In the genomic region with DNA sequence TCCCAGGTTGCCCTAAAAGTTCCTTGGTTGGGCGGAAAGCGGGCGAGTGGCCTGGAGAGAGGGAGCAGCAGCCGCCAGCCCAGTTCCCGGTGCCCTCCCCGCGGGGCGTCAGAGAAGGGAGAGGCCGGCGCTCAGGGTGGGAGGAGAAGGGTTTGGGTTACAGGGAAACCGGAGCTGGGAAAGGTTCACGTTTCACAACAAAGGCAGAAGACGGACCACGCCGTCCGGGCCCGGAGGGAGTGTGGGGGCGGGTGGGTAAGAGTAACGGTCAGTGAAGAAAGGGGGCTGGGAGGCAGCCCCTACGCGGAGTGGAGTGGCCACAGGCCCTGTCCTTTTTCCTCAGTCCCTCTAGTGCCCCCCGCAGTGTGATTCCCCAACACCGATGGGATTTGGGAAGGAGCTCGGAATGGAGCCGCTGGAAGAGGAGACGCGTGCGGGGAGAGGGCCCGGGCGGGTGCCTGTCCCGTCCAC, we compare ENCODE assay signal across 1 cellular context.
A peak's percentile ranks its signal among the peaks of the same experiment; 100 is the strongest.
TF ChIP-seq lines count a peak whose summit lies in the region.

No MANE protein-coding gene starts in this region.

TF ChIP-seq in HepG2, 621 proteins besides CTCF, POLR2A, EP300 and RAD21 (continued from another document and continues in another):
- TF ChIP-seq, protein P1, sequence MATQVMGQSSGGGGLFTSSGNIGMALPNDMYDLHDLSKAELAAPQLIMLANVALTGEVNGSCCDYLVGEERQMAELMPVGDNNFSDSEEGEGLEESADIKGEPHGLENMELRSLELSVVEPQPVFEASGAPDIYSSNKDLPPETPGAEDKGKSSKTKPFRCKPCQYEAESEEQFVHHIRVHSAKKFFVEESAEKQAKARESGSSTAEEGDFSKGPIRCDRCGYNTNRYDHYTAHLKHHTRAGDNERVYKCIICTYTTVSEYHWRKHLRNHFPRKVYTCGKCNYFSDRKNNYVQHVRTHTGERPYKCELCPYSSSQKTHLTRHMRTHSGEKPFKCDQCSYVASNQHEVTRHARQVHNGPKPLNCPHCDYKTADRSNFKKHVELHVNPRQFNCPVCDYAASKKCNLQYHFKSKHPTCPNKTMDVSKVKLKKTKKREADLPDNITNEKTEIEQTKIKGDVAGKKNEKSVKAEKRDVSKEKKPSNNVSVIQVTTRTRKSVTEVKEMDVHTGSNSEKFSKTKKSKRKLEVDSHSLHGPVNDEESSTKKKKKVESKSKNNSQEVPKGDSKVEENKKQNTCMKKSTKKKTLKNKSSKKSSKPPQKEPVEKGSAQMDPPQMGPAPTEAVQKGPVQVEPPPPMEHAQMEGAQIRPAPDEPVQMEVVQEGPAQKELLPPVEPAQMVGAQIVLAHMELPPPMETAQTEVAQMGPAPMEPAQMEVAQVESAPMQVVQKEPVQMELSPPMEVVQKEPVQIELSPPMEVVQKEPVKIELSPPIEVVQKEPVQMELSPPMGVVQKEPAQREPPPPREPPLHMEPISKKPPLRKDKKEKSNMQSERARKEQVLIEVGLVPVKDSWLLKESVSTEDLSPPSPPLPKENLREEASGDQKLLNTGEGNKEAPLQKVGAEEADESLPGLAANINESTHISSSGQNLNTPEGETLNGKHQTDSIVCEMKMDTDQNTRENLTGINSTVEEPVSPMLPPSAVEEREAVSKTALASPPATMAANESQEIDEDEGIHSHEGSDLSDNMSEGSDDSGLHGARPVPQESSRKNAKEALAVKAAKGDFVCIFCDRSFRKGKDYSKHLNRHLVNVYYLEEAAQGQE (IDR thresholded peaks at IDR 0.05; ENCODE audit: borderline replicate concordance in 1 of 2, low read depth in 1 of 2, low read length in 2 of 2), result no peak
- no peak for TF ChIP-seq BRD4 (CRISPR knock-in tag; IDR thresholded peaks at IDR 0.05)
- no peak for TF ChIP-seq NBN (conservative IDR thresholded peaks at IDR 0.05)
- TF ChIP-seq ZNF772 (CRISPR knock-in tag; IDR thresholded peaks at IDR 0.05), result 0 out of 2 replicates have a peak, but pooled peaks have one; percentile 42
- no peak for TF ChIP-seq JUND (CRISPR knock-in tag; IDR thresholded peaks at IDR 0.05)
- no peak for TF ChIP-seq ZNF460 (CRISPR knock-in tag; IDR thresholded peaks at IDR 0.05; ENCODE audit: borderline replicate concordance)
- no peak for TF ChIP-seq CHD4 (IDR thresholded peaks at IDR 0.05; ENCODE audit: borderline replicate concordance, low read length)
- TF ChIP-seq RBM39 (IDR thresholded peaks at IDR 0.05; ENCODE audit: low read depth, low read length, poor library complexity, severe bottlenecking), result peak; percentile 82
- TF ChIP-seq, protein P2, sequence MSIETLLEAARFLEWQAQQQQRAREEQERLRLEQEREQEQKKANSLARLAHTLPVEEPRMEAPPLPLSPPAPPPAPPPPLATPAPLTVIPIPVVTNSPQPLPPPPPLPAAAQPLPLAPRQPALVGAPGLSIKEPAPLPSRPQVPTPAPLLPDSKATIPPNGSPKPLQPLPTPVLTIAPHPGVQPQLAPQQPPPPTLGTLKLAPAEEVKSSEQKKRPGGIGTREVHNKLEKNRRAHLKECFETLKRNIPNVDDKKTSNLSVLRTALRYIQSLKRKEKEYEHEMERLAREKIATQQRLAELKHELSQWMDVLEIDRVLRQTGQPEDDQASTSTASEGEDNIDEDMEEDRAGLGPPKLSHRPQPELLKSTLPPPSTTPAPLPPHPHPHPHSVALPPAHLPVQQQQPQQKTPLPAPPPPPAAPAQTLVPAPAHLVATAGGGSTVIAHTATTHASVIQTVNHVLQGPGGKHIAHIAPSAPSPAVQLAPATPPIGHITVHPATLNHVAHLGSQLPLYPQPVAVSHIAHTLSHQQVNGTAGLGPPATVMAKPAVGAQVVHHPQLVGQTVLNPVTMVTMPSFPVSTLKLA (IDR thresholded peaks at IDR 0.05), result peak; percentile 51
- TF ChIP-seq, protein P3, sequence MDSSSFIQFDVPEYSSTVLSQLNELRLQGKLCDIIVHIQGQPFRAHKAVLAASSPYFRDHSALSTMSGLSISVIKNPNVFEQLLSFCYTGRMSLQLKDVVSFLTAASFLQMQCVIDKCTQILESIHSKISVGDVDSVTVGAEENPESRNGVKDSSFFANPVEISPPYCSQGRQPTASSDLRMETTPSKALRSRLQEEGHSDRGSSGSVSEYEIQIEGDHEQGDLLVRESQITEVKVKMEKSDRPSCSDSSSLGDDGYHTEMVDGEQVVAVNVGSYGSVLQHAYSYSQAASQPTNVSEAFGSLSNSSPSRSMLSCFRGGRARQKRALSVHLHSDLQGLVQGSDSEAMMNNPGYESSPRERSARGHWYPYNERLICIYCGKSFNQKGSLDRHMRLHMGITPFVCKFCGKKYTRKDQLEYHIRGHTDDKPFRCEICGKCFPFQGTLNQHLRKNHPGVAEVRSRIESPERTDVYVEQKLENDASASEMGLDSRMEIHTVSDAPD (CRISPR knock-in tag; IDR thresholded peaks at IDR 0.05), result no peak
- TF ChIP-seq NFIC (IDR thresholded peaks at IDR 0.05; ENCODE audit: low read length), result no peak
- no peak for TF ChIP-seq ZFP90 (CRISPR knock-in tag; IDR thresholded peaks at IDR 0.05; ENCODE audit: borderline replicate concordance)
- TF ChIP-seq, protein P4, sequence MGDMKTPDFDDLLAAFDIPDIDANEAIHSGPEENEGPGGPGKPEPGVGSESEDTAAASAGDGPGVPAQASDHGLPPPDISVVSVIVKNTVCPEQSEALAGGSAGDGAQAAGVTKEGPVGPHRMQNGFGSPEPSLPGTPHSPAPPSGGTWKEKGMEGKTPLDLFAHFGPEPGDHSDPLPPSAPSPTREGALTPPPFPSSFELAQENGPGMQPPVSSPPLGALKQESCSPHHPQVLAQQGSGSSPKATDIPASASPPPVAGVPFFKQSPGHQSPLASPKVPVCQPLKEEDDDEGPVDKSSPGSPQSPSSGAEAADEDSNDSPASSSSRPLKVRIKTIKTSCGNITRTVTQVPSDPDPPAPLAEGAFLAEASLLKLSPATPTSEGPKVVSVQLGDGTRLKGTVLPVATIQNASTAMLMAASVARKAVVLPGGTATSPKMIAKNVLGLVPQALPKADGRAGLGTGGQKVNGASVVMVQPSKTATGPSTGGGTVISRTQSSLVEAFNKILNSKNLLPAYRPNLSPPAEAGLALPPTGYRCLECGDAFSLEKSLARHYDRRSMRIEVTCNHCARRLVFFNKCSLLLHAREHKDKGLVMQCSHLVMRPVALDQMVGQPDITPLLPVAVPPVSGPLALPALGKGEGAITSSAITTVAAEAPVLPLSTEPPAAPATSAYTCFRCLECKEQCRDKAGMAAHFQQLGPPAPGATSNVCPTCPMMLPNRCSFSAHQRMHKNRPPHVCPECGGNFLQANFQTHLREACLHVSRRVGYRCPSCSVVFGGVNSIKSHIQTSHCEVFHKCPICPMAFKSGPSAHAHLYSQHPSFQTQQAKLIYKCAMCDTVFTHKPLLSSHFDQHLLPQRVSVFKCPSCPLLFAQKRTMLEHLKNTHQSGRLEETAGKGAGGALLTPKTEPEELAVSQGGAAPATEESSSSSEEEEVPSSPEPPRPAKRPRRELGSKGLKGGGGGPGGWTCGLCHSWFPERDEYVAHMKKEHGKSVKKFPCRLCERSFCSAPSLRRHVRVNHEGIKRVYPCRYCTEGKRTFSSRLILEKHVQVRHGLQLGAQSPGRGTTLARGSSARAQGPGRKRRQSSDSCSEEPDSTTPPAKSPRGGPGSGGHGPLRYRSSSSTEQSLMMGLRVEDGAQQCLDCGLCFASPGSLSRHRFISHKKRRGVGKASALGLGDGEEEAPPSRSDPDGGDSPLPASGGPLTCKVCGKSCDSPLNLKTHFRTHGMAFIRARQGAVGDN (CRISPR knock-in tag; IDR thresholded peaks at IDR 0.05), result peak; percentile 36; the same call in 1 of the 2 replicates
- TF ChIP-seq NR1H2 (CRISPR knock-in tag; IDR thresholded peaks at IDR 0.05; ENCODE audit: borderline replicate concordance, low read depth), result no peak
- TF ChIP-seq, protein P5, sequence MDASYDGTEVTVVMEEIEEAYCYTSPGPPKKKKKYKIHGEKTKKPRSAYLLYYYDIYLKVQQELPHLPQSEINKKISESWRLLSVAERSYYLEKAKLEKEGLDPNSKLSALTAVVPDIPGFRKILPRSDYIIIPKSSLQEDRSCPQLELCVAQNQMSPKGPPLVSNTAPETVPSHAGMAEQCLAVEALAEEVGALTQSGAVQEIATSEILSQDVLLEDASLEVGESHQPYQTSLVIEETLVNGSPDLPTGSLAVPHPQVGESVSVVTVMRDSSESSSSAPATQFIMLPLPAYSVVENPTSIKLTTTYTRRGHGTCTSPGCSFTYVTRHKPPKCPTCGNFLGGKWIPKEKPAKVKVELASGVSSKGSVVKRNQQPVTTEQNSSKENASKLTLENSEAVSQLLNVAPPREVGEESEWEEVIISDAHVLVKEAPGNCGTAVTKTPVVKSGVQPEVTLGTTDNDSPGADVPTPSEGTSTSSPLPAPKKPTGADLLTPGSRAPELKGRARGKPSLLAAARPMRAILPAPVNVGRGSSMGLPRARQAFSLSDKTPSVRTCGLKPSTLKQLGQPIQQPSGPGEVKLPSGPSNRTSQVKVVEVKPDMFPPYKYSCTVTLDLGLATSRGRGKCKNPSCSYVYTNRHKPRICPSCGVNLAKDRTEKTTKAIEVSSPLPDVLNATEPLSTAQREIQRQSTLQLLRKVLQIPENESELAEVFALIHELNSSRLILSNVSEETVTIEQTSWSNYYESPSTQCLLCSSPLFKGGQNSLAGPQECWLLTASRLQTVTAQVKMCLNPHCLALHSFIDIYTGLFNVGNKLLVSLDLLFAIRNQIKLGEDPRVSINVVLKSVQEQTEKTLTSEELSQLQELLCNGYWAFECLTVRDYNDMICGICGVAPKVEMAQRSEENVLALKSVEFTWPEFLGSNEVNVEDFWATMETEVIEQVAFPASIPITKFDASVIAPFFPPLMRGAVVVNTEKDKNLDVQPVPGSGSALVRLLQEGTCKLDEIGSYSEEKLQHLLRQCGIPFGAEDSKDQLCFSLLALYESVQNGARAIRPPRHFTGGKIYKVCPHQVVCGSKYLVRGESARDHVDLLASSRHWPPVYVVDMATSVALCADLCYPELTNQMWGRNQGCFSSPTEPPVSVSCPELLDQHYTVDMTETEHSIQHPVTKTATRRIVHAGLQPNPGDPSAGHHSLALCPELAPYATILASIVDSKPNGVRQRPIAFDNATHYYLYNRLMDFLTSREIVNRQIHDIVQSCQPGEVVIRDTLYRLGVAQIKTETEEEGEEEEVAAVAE (CRISPR knock-in tag; IDR thresholded peaks at IDR 0.05; ENCODE audit: borderline replicate concordance), result 0 out of 2 replicates have a peak, but pooled peaks have one; percentile 7
- TF ChIP-seq ZNF550 (CRISPR knock-in tag; IDR thresholded peaks at IDR 0.05; ENCODE audit: borderline replicate concordance), result no peak
- TF ChIP-seq, protein P6, sequence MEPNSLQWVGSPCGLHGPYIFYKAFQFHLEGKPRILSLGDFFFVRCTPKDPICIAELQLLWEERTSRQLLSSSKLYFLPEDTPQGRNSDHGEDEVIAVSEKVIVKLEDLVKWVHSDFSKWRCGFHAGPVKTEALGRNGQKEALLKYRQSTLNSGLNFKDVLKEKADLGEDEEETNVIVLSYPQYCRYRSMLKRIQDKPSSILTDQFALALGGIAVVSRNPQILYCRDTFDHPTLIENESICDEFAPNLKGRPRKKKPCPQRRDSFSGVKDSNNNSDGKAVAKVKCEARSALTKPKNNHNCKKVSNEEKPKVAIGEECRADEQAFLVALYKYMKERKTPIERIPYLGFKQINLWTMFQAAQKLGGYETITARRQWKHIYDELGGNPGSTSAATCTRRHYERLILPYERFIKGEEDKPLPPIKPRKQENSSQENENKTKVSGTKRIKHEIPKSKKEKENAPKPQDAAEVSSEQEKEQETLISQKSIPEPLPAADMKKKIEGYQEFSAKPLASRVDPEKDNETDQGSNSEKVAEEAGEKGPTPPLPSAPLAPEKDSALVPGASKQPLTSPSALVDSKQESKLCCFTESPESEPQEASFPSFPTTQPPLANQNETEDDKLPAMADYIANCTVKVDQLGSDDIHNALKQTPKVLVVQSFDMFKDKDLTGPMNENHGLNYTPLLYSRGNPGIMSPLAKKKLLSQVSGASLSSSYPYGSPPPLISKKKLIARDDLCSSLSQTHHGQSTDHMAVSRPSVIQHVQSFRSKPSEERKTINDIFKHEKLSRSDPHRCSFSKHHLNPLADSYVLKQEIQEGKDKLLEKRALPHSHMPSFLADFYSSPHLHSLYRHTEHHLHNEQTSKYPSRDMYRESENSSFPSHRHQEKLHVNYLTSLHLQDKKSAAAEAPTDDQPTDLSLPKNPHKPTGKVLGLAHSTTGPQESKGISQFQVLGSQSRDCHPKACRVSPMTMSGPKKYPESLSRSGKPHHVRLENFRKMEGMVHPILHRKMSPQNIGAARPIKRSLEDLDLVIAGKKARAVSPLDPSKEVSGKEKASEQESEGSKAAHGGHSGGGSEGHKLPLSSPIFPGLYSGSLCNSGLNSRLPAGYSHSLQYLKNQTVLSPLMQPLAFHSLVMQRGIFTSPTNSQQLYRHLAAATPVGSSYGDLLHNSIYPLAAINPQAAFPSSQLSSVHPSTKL (CRISPR knock-in tag; IDR thresholded peaks at IDR 0.05), result no peak
- TF ChIP-seq, protein P7, sequence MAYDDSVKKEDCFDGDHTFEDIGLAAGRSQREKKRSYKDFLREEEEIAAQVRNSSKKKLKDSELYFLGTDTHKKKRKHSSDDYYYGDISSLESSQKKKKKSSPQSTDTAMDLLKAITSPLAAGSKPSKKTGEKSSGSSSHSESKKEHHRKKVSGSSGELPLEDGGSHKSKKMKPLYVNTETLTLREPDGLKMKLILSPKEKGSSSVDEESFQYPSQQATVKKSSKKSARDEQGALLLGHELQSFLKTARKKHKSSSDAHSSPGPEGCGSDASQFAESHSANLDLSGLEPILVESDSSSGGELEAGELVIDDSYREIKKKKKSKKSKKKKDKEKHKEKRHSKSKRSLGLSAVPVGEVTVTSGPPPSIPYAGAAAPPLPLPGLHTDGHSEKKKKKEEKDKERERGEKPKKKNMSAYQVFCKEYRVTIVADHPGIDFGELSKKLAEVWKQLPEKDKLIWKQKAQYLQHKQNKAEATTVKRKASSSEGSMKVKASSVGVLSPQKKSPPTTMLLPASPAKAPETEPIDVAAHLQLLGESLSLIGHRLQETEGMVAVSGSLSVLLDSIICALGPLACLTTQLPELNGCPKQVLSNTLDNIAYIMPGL (CRISPR knock-in tag; IDR thresholded peaks at IDR 0.05; ENCODE audit: borderline replicate concordance in 1 of 2, low read depth in 1 of 2), result peak in 1 of 2 experiments; percentile 9; a peak in 1 of 4 replicates
